Comparison of ENCODE assay signal across 1 cellular context in genomic region chr2:236167297-236168109, GRCh38.
TF ChIP-seq lines count a peak whose summit lies in the region.

No MANE protein-coding gene starts in this region.

TF ChIP-seq in HepG2, 621 proteins besides CTCF, POLR2A, EP300 and RAD21 (continued from another document and continues in another):
- TF ChIP-seq, protein P1, sequence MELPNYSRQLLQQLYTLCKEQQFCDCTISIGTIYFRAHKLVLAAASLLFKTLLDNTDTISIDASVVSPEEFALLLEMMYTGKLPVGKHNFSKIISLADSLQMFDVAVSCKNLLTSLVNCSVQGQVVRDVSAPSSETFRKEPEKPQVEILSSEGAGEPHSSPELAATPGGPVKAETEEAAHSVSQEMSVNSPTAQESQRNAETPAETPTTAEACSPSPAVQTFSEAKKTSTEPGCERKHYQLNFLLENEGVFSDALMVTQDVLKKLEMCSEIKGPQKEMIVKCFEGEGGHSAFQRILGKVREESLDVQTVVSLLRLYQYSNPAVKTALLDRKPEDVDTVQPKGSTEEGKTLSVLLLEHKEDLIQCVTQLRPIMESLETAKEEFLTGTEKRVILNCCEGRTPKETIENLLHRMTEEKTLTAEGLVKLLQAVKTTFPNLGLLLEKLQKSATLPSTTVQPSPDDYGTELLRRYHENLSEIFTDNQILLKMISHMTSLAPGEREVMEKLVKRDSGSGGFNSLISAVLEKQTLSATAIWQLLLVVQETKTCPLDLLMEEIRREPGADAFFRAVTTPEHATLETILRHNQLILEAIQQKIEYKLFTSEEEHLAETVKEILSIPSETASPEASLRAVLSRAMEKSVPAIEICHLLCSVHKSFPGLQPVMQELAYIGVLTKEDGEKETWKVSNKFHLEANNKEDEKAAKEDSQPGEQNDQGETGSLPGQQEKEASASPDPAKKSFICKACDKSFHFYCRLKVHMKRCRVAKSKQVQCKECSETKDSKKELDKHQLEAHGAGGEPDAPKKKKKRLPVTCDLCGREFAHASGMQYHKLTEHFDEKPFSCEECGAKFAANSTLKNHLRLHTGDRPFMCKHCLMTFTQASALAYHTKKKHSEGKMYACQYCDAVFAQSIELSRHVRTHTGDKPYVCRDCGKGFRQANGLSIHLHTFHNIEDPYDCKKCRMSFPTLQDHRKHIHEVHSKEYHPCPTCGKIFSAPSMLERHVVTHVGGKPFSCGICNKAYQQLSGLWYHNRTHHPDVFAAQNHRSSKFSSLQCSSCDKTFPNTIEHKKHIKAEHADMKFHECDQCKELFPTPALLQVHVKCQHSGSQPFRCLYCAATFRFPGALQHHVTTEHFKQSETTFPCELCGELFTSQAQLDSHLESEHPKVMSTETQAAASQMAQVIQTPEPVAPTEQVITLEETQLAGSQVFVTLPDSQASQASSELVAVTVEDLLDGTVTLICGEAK (IDR thresholded peaks at IDR 0.05) = no peak
- TF ChIP-seq, protein P1 (CRISPR knock-in tag; IDR thresholded peaks at IDR 0.05) = no peak
- TF ChIP-seq ZNF20 (CRISPR knock-in tag; IDR thresholded peaks at IDR 0.05) (no peak), FOXO4 (CRISPR knock-in tag; conservative IDR thresholded peaks at IDR 0.05) (no peak), LRRFIP1 (CRISPR knock-in tag; conservative IDR thresholded peaks at IDR 0.05) (no peak), ZNF841 (CRISPR knock-in tag; IDR thresholded peaks at IDR 0.05; ENCODE audit: borderline replicate concordance) (no peak), ETS1 (CRISPR knock-in tag; IDR thresholded peaks at IDR 0.05) (0 out of 2 replicates have a peak, but pooled peaks have one; percentile 37), AKAP8 (CRISPR knock-in tag; IDR thresholded peaks at IDR 0.05) (no peak), CC2D1A (CRISPR knock-in tag; IDR thresholded peaks at IDR 0.05) (no peak), ZFYVE20 (CRISPR knock-in tag; IDR thresholded peaks at IDR 0.05; ENCODE audit: borderline replicate concordance, low read depth) (no peak), FOXO1 (CRISPR knock-in tag; IDR thresholded peaks at IDR 0.05) (no peak), CBX2 (IDR thresholded peaks at IDR 0.05; ENCODE audit: low read depth, low read length) (no peak), CBX2 (CRISPR knock-in tag; IDR thresholded peaks at IDR 0.05; ENCODE audit: low read depth) (no peak), MAFK (conservative IDR thresholded peaks at IDR 0.05 in 1 of 2, IDR thresholded peaks at IDR 0.05 in 1 of 2; ENCODE audit: low read length in 2 of 2) (no peak), FIP1L1 (IDR thresholded peaks at IDR 0.05; ENCODE audit: borderline replicate concordance, insufficient read depth, low read depth, low read length) (no peak), SALL2 (CRISPR knock-in tag; IDR thresholded peaks at IDR 0.05) (no peak; the same call in 1 of the 2 replicates), ZNF782 (CRISPR knock-in tag; IDR thresholded peaks at IDR 0.05; ENCODE audit: borderline replicate concordance) (no peak), STAT5B (CRISPR knock-in tag; IDR thresholded peaks at IDR 0.05) (no peak), SIN3A (IDR thresholded peaks at IDR 0.05; ENCODE audit: borderline replicate concordance, low read depth, low read length) (no peak), KLF16 (CRISPR knock-in tag; IDR thresholded peaks at IDR 0.05) (no peak), ZFP36 (IDR thresholded peaks at IDR 0.05; ENCODE audit: borderline replicate concordance, low read depth, low read length, partially characterized antibody) (no peak), ZNF557 (CRISPR knock-in tag; IDR thresholded peaks at IDR 0.05) (no peak), ZNF12 (CRISPR knock-in tag; IDR thresholded peaks at IDR 0.05) (no peak), ZZZ3 (CRISPR knock-in tag; IDR thresholded peaks at IDR 0.05; ENCODE audit: borderline replicate concordance) (no peak), ATRX (CRISPR knock-in tag; IDR thresholded peaks at IDR 0.05; ENCODE audit: borderline replicate concordance) (no peak), ZNF282 (IDR thresholded peaks at IDR 0.05; ENCODE audit: partially characterized antibody) (no peak), SMARCE1 (IDR thresholded peaks at IDR 0.05; ENCODE audit: borderline replicate concordance) (no peak), ZNF501 (CRISPR knock-in tag; IDR thresholded peaks at IDR 0.05) (no peak), PHF21A (CRISPR knock-in tag; IDR thresholded peaks at IDR 0.05) (no peak), ELF4 (CRISPR knock-in tag; IDR thresholded peaks at IDR 0.05; ENCODE audit: borderline replicate concordance) (no peak), ZNF484 (CRISPR knock-in tag; IDR thresholded peaks at IDR 0.05; ENCODE audit: borderline replicate concordance, low read depth) (no peak), NKX3-1 (CRISPR knock-in tag; IDR thresholded peaks at IDR 0.05) (0 out of 2 replicates have a peak, but pooled peaks have one; percentile 41), NR2C2 (CRISPR knock-in tag; IDR thresholded peaks at IDR 0.05; ENCODE audit: borderline replicate concordance) (0 out of 2 replicates have a peak, but pooled peaks have one; percentile 15), GATA4 (IDR thresholded peaks at IDR 0.05; ENCODE audit: borderline replicate concordance, low read depth) (no peak)
- TF ChIP-seq, protein P2, sequence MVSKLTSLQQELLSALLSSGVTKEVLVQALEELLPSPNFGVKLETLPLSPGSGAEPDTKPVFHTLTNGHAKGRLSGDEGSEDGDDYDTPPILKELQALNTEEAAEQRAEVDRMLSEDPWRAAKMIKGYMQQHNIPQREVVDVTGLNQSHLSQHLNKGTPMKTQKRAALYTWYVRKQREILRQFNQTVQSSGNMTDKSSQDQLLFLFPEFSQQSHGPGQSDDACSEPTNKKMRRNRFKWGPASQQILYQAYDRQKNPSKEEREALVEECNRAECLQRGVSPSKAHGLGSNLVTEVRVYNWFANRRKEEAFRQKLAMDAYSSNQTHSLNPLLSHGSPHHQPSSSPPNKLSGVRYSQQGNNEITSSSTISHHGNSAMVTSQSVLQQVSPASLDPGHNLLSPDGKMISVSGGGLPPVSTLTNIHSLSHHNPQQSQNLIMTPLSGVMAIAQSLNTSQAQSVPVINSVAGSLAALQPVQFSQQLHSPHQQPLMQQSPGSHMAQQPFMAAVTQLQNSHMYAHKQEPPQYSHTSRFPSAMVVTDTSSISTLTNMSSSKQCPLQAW (CRISPR knock-in tag; IDR thresholded peaks at IDR 0.05) = 0 out of 2 replicates have a peak, but pooled peaks have one; percentile 43
- TF ChIP-seq, protein P3, sequence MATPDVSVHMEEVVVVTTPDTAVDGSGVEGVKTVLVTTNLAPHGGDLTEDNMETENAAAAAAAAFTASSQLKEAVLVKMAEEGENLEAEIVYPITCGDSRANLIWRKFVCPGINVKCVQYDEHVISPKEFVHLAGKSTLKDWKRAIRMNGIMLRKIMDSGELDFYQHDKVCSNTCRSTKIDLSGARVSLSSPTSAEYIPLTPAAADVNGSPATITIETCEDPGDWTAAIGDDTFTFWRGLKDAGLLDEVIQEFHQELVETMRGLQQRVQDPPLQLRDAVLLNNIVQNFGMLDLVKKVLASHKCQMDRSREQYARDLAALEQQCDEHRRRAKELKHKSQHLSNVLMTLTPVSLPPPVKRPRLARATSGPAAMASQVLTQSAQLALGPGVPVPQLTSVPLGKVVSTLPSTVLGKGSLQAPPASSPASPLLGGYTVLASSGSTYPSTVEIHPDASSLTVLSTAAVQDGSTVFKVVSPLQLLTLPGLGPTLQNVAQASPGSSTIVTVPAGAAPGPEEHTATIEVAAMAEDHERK (CRISPR knock-in tag; IDR thresholded peaks at IDR 0.05; ENCODE audit: low read depth) = no peak
- TF ChIP-seq, protein P4, sequence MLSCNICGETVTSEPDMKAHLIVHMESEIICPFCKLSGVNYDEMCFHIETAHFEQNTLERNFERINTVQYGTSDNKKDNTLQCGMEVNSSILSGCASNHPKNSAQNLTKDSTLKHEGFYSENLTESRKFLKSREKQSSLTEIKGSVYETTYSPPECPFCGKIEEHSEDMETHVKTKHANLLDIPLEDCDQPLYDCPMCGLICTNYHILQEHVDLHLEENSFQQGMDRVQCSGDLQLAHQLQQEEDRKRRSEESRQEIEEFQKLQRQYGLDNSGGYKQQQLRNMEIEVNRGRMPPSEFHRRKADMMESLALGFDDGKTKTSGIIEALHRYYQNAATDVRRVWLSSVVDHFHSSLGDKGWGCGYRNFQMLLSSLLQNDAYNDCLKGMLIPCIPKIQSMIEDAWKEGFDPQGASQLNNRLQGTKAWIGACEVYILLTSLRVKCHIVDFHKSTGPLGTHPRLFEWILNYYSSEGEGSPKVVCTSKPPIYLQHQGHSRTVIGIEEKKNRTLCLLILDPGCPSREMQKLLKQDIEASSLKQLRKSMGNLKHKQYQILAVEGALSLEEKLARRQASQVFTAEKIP (CRISPR knock-in tag; IDR thresholded peaks at IDR 0.05; ENCODE audit: borderline replicate concordance) = no peak
- TF ChIP-seq, protein P5, sequence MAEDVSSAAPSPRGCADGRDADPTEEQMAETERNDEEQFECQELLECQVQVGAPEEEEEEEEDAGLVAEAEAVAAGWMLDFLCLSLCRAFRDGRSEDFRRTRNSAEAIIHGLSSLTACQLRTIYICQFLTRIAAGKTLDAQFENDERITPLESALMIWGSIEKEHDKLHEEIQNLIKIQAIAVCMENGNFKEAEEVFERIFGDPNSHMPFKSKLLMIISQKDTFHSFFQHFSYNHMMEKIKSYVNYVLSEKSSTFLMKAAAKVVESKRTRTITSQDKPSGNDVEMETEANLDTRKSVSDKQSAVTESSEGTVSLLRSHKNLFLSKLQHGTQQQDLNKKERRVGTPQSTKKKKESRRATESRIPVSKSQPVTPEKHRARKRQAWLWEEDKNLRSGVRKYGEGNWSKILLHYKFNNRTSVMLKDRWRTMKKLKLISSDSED (CRISPR knock-in tag; IDR thresholded peaks at IDR 0.05) = no peak
